In the genomic region with DNA sequence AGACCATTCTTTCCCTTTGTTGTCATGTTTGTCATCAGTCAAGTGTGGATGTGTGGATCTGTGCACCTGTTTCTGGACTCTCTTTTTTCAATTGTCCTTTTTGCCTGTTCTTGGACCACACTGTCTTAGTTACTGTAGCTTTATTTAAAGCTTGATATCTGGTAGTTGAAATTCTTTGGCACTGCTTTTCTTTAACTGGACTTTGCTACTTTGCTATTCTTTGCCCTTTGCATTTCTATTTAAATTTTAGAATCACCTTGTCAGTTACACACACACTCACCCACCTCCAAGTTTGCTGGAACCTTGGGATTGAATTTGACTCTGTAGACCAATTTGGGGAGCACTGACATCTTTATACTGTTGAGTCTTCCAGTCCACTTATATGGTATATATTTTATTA, we compare ENCODE assay signal across 9 cellular contexts.
"Had no signal": no experiment of that assay in that cellular context is flagged by ENCODE, and none has a peak within 500 bp of the region (broad histone marks: within the 10 kb centered on the region; RNA-seq: fewer than 3 reads in every experiment).

No MANE protein-coding gene starts in this region.

- H3K9me3 ChIP-seq: HAP-1 had no signal

- ATAC-seq: HCT116, K562 had no signal

- H3K9ac ChIP-seq: GM23248 had no signal

- H2AFZ ChIP-seq: GM23248 had no signal

- H3K4me3 ChIP-seq: GM23248, HAP-1, K562 had no signal

- H3K27ac ChIP-seq: GM23248, HL-60 had no signal

- DNase-seq: GM23248, GOT3, H7, HFFc6, IMR-90 had no signal
